Comparison of ENCODE assay signal across 1 cellular context in genomic region chr9:128917151-128917849, GRCh38.
TF ChIP-seq lines count a peak whose summit lies in the region.

No MANE protein-coding gene starts in this region.

TF ChIP-seq in GM23338, 12 proteins besides CTCF, POLR2A, EP300 and RAD21 (continued from another document):
- no peak for TF ChIP-seq ZNF462 (CRISPR knock-in tag; IDR thresholded peaks at IDR 0.05)
